ENCODE assay signal across 10 cellular contexts in the genomic region with DNA sequence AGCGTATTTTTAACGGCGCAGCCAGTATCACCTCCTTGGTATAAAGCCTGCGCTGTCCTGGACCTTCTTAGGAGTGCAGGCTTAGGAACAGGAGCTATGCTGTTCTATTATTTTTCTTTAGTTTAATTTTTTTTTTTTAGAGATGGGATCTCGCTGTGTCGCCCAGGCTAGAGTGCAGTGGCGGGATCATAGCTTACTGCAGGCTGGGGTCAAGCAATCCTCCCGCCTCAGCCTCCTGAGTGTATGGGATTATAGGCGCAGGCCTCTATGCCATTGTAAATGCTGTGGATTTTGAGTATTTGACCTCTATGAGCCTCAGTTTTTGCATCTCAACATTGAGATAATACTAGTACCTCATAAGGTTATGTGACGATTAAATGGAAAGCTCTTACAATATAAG. TPM values are rescaled to one million over a fixed set of nuclear protein-coding genes. Genes with fewer than 3 reads are reported as not detected.
A peak's percentile ranks its signal among the peaks of the same experiment; 100 is the strongest.
DNase-seq lines count a peak whose midpoint lies in the region; ATAC-seq and TF ChIP-seq lines count a peak whose summit lies in the region.
"Had no signal": no experiment of that assay in that cellular context is flagged by ENCODE, and none has a peak within 500 bp of the region (broad histone marks: within the 10 kb centered on the region; RNA-seq: fewer than 3 reads in every experiment).

No MANE protein-coding gene starts in this region.

- peaks cover 12% of the 10 kb centered on the region for H3K27me3 Mint-ChIP-seq in activated B cell treated with CpG ODN at 0.5 μM for 24 hours

- peaks cover 4% of the 10 kb centered on the region for H3K9me3 Mint-ChIP-seq in activated B cell treated with CpG ODN at 0.5 μM for 24 hours

- DNase-seq in activated B cell treated with CpG ODN at 0.5 μM for 24 hours = no peak
- DNase-seq in fibroblast of villous mesenchyme (ENCODE audit: low read depth) = no peak
- no peak for DNase-seq in skeletal muscle cell (ENCODE audit: low read depth)
- no peak for DNase-seq in NCI-H748 treated with DMSO at 0.1 percent for 48 hours (lab: John Stamatoyannopoulos, UW)
- DNase-seq: activated effector memory CD4-positive, alpha-beta T cell treated with Interleukin-2 at 50 U/mL for 16 hours; NCI-H1930 had no signal

- TF ChIP-seq CTCF in GM12875 (IDR thresholded peaks at IDR 0.05; ENCODE audit: borderline replicate concordance, insufficient read depth, low read depth, low read length) (no peak), activated B cell treated with CpG ODN at 0.5 μM for 24 hours (IDR thresholded peaks at IDR 0.05) (no peak), fibroblast of villous mesenchyme (IDR thresholded peaks at IDR 0.05; ENCODE audit: insufficient read depth, low read depth, low read length) (no peak)

- H3K4me3 ChIP-seq in GM12875 (ENCODE audit: low read depth, low read length) (peak overlapping the region; percentile 96), fibroblast of villous mesenchyme (ENCODE audit: low read depth, low read length) (peak overlapping the region; percentile 65), skeletal muscle cell (ENCODE audit: low read depth, low read length) (peak overlapping the region; percentile 76)

- POLR2A ChIA-PET in activated B cell treated with CpG ODN at 0.5 μM for 24 hours (lab: Charles Lee) = interaction anchor here (0.6 to 4.1 kb wide), 9 partner anchors 10 to 616 kb away, joined by 3 to 32 read pairs (median 4); partner anchors contain the start of genes ASB8, CCDC184, PFKM and SENP1

- H3K4me3 Mint-ChIP-seq in activated B cell treated with CpG ODN at 0.5 μM for 24 hours = peak overlapping the region; percentile 96

- intact Hi-C loops in activated B cell treated with CpG ODN at 0.5 μM for 24 hours (cut with micrococcal nuclease) = loop anchor here (1.0 to 2.0 kb wide), 8 partner anchors 10 to 518 kb away; partner anchors contain the start of genes ASB8, CCDC184, CCNT1 and RPAP3

- ATAC-seq in activated B cell treated with CpG ODN at 0.5 μM for 24 hours (ENCODE audit: low read depth) = no peak
- ATAC-seq in GM21529 (IDR thresholded peaks at IDR 0.05; ENCODE audit: unreplicated experiment) = no peak
- no peak for ATAC-seq in GM19452 (IDR thresholded peaks at IDR 0.05; ENCODE audit: unreplicated experiment)
- no peak for ATAC-seq in HG03108 (IDR thresholded peaks at IDR 0.05; ENCODE audit: unreplicated experiment)

- peaks cover 6% of the 10 kb centered on the region for H3K36me3 Mint-ChIP-seq in activated B cell treated with CpG ODN at 0.5 μM for 24 hours (ENCODE audit: low read depth)

- H3K27ac Mint-ChIP-seq in activated B cell treated with CpG ODN at 0.5 μM for 24 hours = peak overlapping the region; percentile 99

- CTCF ChIA-PET in activated B cell treated with CpG ODN at 0.5 μM for 24 hours (lab: Charles Lee) = interaction anchor here (1.2 to 2.3 kb wide), 3 partner anchors 9 to 41 kb away, joined by 3 to 9 read pairs (median 4); partner anchors contain the start of gene ASB8

- peaks cover 26% of the 10 kb centered on the region for H3K4me1 Mint-ChIP-seq in activated B cell treated with CpG ODN at 0.5 μM for 24 hours

RNA-seq across cellular contexts. Expression of gene OR10AD1, which starts 4.1 kb away (rescaled TPM):
- total RNA-seq in activated B cell treated with CpG ODN at 0.5 μM for 24 hours = not detected in 2 replicates
- total RNA-seq in fibroblast of villous mesenchyme = not detected in 2 replicates

RNA-seq across cellular contexts. Expression of gene CCDC184, which starts 15.5 kb away (rescaled TPM):
- 0.18 and 0.29 TPM in 2 replicates for total RNA-seq in activated B cell treated with CpG ODN at 0.5 μM for 24 hours
- 0.32 and 0.43 TPM in 2 replicates for total RNA-seq in fibroblast of villous mesenchyme

RNA-seq across cellular contexts. Expression of gene ASB8, which starts 41.7 kb away (rescaled TPM):
- 40.0 and 43.6 TPM in 2 replicates for total RNA-seq in activated B cell treated with CpG ODN at 0.5 μM for 24 hours
- 23.7 and 27.4 TPM in 2 replicates for total RNA-seq in fibroblast of villous mesenchyme
